In genomic region chr20:45469336-45470261, GRCh38 we compare ENCODE assay signal across 8 cellular contexts. TPM values are rescaled to one million over a fixed set of nuclear protein-coding genes. Genes with fewer than 3 reads are reported as not detected.
DNase-seq lines count a peak whose midpoint lies in the region; ATAC-seq and TF ChIP-seq lines count a peak whose summit lies in the region.

WFDC2 (plus strand) TSS chr20:45469753; CDS start chr20:45469782, 29 bp downstream.

- peak within 1 kb of the TSS; percentile 86 for H2AFZ ChIP-seq in smooth muscle cell (ENCODE audit: low read depth)

- 0 out of 2 replicates have a peak, but pooled peaks cover 2% of the 10 kb centered on the region for H3K9me3 ChIP-seq in BE2C
- H3K9me3 ChIP-seq in smooth muscle cell (replicated peaks; ENCODE audit: low read depth) = no peaks in the 10 kb centered on the region

- H3K27ac ChIP-seq in smooth muscle cell (ENCODE audit: low read depth) = no peak within 1 kb of the TSS

- H3K27ac Mint-ChIP-seq in activated naive CD8-positive, alpha-beta T cell treated with anti-CD3 and anti-CD28 coated beads for 36 hours = no peak within 1 kb of the TSS

- H3K9ac ChIP-seq in smooth muscle cell (ENCODE audit: low read depth) = peak within 1 kb of the TSS; percentile 35

- H3K4me1 ChIP-seq in BE2C = no peaks in the 10 kb centered on the region
- peaks cover 10% of the 10 kb centered on the region for H3K4me1 ChIP-seq in smooth muscle cell (ENCODE audit: low read depth)

- H3F3A ChIP-seq in smooth muscle cell (ENCODE audit: low read depth) = no peaks in the 10 kb centered on the region

- peaks cover 1% of the 10 kb centered on the region for H3K9me3 Mint-ChIP-seq in activated naive CD8-positive, alpha-beta T cell treated with anti-CD3 and anti-CD28 coated beads for 36 hours

- H3K27me3 ChIP-seq in BE2C (peaks cover 73% of the 10 kb centered on the region), smooth muscle cell (ENCODE audit: low read depth) (peaks cover 34% of the 10 kb centered on the region)

- TF ChIP-seq CTCF in BE2C (IDR thresholded peaks at IDR 0.05; ENCODE audit: low read depth, low read length) (no peak), smooth muscle cell (IDR thresholded peaks at IDR 0.05; ENCODE audit: borderline replicate concordance, insufficient read depth, poor library complexity, severe bottlenecking) (no peak)

- H4K20me1 ChIP-seq in smooth muscle cell (ENCODE audit: low read depth) = no peaks in the 10 kb centered on the region

- DNase-seq in BE2C = no peak
- no peak for DNase-seq in activated naive CD8-positive, alpha-beta T cell treated with anti-CD3 and anti-CD28 coated beads for 36 hours
- DNase-seq in iPS-NIHi7 (ENCODE audit: extremely low spot score) = peak; percentile 36
- no peak for DNase-seq in smooth muscle cell (lab: John Stamatoyannopoulos, UW; ENCODE audit: unreplicated experiment)
- no peak for DNase-seq in hypothalamus (lab: John Stamatoyannopoulos, UW)

- 5% methylated on average over 41 of the region's 54 CpGs for WGBS in smooth muscle cell (ENCODE audit: low lambda C conversion rate)

- peak within 1 kb of the TSS; percentile 87 for H3K4me2 ChIP-seq in smooth muscle cell

- peak within 1 kb of the TSS; percentile 47 for H3K4me3 Mint-ChIP-seq in activated naive CD8-positive, alpha-beta T cell treated with anti-CD3 and anti-CD28 coated beads for 36 hours

- H3K36me3 Mint-ChIP-seq in activated naive CD8-positive, alpha-beta T cell treated with anti-CD3 and anti-CD28 coated beads for 36 hours = no peaks in the 10 kb centered on the region

- peaks cover 3% of the 10 kb centered on the region for H3K4me1 Mint-ChIP-seq in activated naive CD8-positive, alpha-beta T cell treated with anti-CD3 and anti-CD28 coated beads for 36 hours

- ATAC-seq in HG03280 (IDR thresholded peaks at IDR 0.05; ENCODE audit: unreplicated experiment) (peak; percentile 15), GM21447 (IDR thresholded peaks at IDR 0.05; ENCODE audit: unreplicated experiment) (no peak), HG03432 (IDR thresholded peaks at IDR 0.05; ENCODE audit: unreplicated experiment) (no peak)

- H3K4me3 ChIP-seq in BE2C (ENCODE audit: low read depth, low read length) (peak within 1 kb of the TSS; percentile 29), smooth muscle cell (peak within 1 kb of the TSS; percentile 63)

- H3K79me2 ChIP-seq in smooth muscle cell (ENCODE audit: low read depth) = no peaks in the 10 kb centered on the region

- peaks cover 41% of the 10 kb centered on the region for H3K27me3 Mint-ChIP-seq in activated naive CD8-positive, alpha-beta T cell treated with anti-CD3 and anti-CD28 coated beads for 36 hours

- H3K36me3 ChIP-seq in BE2C (no peaks in the 10 kb centered on the region), smooth muscle cell (ENCODE audit: low read depth) (no peaks in the 10 kb centered on the region)

RNA-seq across cellular contexts. Expression of gene WFDC2, which starts in this region (rescaled TPM):
- polyA plus RNA-seq in BE2C (2012; ENCODE audit: insufficient read depth, insufficient read length, low read depth) = not detected
- under 1 TPM in 1 of 2 experiments, not detected in 1; 0.98 TPM for total RNA-seq in activated naive CD8-positive, alpha-beta T cell treated with anti-CD3 and anti-CD28 coated beads for 36 hours
- total RNA-seq in smooth muscle cell = 3.0 and 5.7 TPM in 2 replicates
- polyA plus RNA-seq in smooth muscle cell = 9.5 and 42.9 TPM in 2 replicates
